In genomic region chrX:140249122-140249521, GRCh38 we compare ENCODE assay signal across 20 cellular contexts.
"Had no signal": no experiment of that assay in that cellular context is flagged by ENCODE, and none has a peak within 500 bp of the region (broad histone marks: within the 10 kb centered on the region; RNA-seq: fewer than 3 reads in every experiment).

No MANE protein-coding gene starts in this region.

- H3K27ac ChIP-seq: left lung, neutrophil, pancreas, right lobe of liver, thoracic aorta, tibial nerve, upper lobe of left lung had no signal

- H3K36me3 Mint-ChIP-seq: naive thymus-derived CD4-positive, alpha-beta T cell; stimulated activated naive B cell treated with anti-CD40 and anti-IgM and Interleukin-4, amounts not matched to agents 10 μg/mL and 1 μg/mL and 100 μg/mL, for 72 hours had no signal

- H3K9me3 ChIP-seq: left lung, neutrophil, pancreas, right lobe of liver, thoracic aorta, tibial nerve, upper lobe of left lung had no signal

- H3K4me1 ChIP-seq: left lung, pancreas, right lobe of liver, tibial nerve, upper lobe of left lung had no signal

- DNase-seq: cortex of kidney; effector memory CD8-positive, alpha-beta T cell; head of caudate nucleus; left cardiac atrium; left lung; mesenchymal stem cell; midbrain; naive thymus-derived CD4-positive, alpha-beta T cell; pancreas; right lobe of liver; small intestine; stimulated activated CD4-positive, alpha-beta T cell treated with anti-CD3 and anti-CD28 coated beads, Interleukin-15, amount 100 ng/mL, for 24 hours; stimulated activated CD4-positive, alpha-beta T cell treated with anti-CD3 and anti-CD28 coated beads, Interleukin-2, amount 100 ng/mL, for 48 hours; stimulated activated naive B cell treated with anti-CD40 and anti-IgM and Interleukin-4, amounts not matched to agents 10 μg/mL and 1 μg/mL and 100 μg/mL, for 72 hours; upper lobe of left lung had no signal

- H3K36me3 ChIP-seq: left lung, neutrophil, pancreas, right lobe of liver, thoracic aorta, tibial nerve, upper lobe of left lung had no signal

- H3K4me3 Mint-ChIP-seq: effector memory CD8-positive, alpha-beta T cell; naive thymus-derived CD4-positive, alpha-beta T cell; nephron; stimulated activated naive B cell treated with anti-CD40 and anti-IgM and Interleukin-4, amounts not matched to agents 10 μg/mL and 1 μg/mL and 100 μg/mL, for 72 hours; stimulated activated naive CD8-positive, alpha-beta T cell treated with anti-CD3 and anti-CD28 coated beads, Interleukin-15, Interleukin-2, amounts not matched to agents 100 ng/mL and 50 ng/mL, for 24 hours had no signal

- H3K4me1 Mint-ChIP-seq: naive thymus-derived CD4-positive, alpha-beta T cell; nephron; stimulated activated naive B cell treated with anti-CD40 and anti-IgM and Interleukin-4, amounts not matched to agents 10 μg/mL and 1 μg/mL and 100 μg/mL, for 72 hours had no signal

- ATAC-seq: effector memory CD8-positive, alpha-beta T cell; left cardiac atrium; left lung; naive thymus-derived CD4-positive, alpha-beta T cell; pancreas; right lobe of liver; stimulated activated naive B cell treated with anti-CD40 and anti-IgM and Interleukin-4, amounts not matched to agents 10 μg/mL and 1 μg/mL and 100 μg/mL, for 72 hours had no signal

- H3K9me3 Mint-ChIP-seq: naive thymus-derived CD4-positive, alpha-beta T cell; nephron; stimulated activated naive B cell treated with anti-CD40 and anti-IgM and Interleukin-4, amounts not matched to agents 10 μg/mL and 1 μg/mL and 100 μg/mL, for 72 hours; stimulated activated naive CD8-positive, alpha-beta T cell treated with anti-CD3 and anti-CD28 coated beads, Interleukin-15, Interleukin-2, amounts not matched to agents 100 ng/mL and 50 ng/mL, for 24 hours had no signal

- H3K4me3 ChIP-seq: left lung, pancreas, right lobe of liver, thoracic aorta, tibial nerve, upper lobe of left lung had no signal

- H3K27me3 Mint-ChIP-seq: effector memory CD8-positive, alpha-beta T cell; naive thymus-derived CD4-positive, alpha-beta T cell; stimulated activated naive B cell treated with anti-CD40 and anti-IgM and Interleukin-4, amounts not matched to agents 10 μg/mL and 1 μg/mL and 100 μg/mL, for 72 hours; stimulated activated naive CD8-positive, alpha-beta T cell treated with anti-CD3 and anti-CD28 coated beads, Interleukin-15, Interleukin-2, amounts not matched to agents 100 ng/mL and 50 ng/mL, for 24 hours had no signal

- H3K27me3 ChIP-seq: neutrophil, upper lobe of left lung had no signal

- H3K27ac Mint-ChIP-seq: effector memory CD8-positive, alpha-beta T cell; naive thymus-derived CD4-positive, alpha-beta T cell; nephron; stimulated activated naive B cell treated with anti-CD40 and anti-IgM and Interleukin-4, amounts not matched to agents 10 μg/mL and 1 μg/mL and 100 μg/mL, for 72 hours; stimulated activated naive CD8-positive, alpha-beta T cell treated with anti-CD3 and anti-CD28 coated beads, Interleukin-15, Interleukin-2, amounts not matched to agents 100 ng/mL and 50 ng/mL, for 24 hours had no signal
